ENCODE assay signal across 22 cellular contexts in genomic region chr5:58855851-58856739, GRCh38.
DNase-seq lines count a peak whose midpoint lies in the region; ATAC-seq and FAIRE-seq lines count a peak whose summit lies in the region.
"Had no signal": no experiment of that assay in that cellular context is flagged by ENCODE, and none has a peak within 500 bp of the region (broad histone marks: within the 10 kb centered on the region; RNA-seq: fewer than 3 reads in every experiment).

No MANE protein-coding gene starts in this region.

- peaks cover 4 to 9% (median 4%) of the 10 kb centered on the region in 3 donors for H3K27me3 Mint-ChIP-seq in immature natural killer cell (ENCODE audit: low read depth in 3 of 3)
- H3K27me3 Mint-ChIP-seq: type B pancreatic cell had no signal

- peak; percentile 73 for ATAC-seq in GM18870 (IDR thresholded peaks at IDR 0.05; ENCODE audit: unreplicated experiment)
- ATAC-seq in GM21717 (IDR thresholded peaks at IDR 0.05; ENCODE audit: unreplicated experiment), result peak; percentile 62
- peak; percentile 61 for ATAC-seq in HG03520 (IDR thresholded peaks at IDR 0.05; ENCODE audit: unreplicated experiment)
- no peak for ATAC-seq in activated naive CD4-positive, alpha-beta T cell treated with anti-CD3 and anti-CD28 coated beads, Interleukin-2, amount 50 U/mL, for 72 hours
- ATAC-seq: naive thymus-derived CD8-positive, alpha-beta T cell; SK-N-SH treated with all-trans-retinoic acid at 6 μM for 48 hours had no signal

- no peaks in the 10 kb centered on the region for H3K9me3 Mint-ChIP-seq in activated naive CD4-positive, alpha-beta T cell treated with anti-CD3 and anti-CD28 coated beads, Interleukin-2, amount 50 U/mL, for 72 hours
- peaks cover 0 to 2% (median 0%) of the 10 kb centered on the region in 6 donors for H3K9me3 Mint-ChIP-seq in immature natural killer cell
- H3K9me3 Mint-ChIP-seq: activated naive CD8-positive, alpha-beta T cell treated with anti-CD3 and anti-CD28 coated beads, Interleukin-2, amount 10 ng/mL, durations not matched to agents 7 days and 5 days; activated T-helper 1 cell treated with anti-CD3 and anti-CD28 coated beads, Interleukin-12 subunit alpha, Interleukin-12 subunit beta, Interleukin-2, Interleukin-4 antibody, amounts not matched to agents 30 ng/mL and 10 ng/mL and 1 ng/mL, durations not matched to agents 14 hours and 24 hours and 36 hours; naive thymus-derived CD8-positive, alpha-beta T cell; type B pancreatic cell had no signal

- no peaks in the 10 kb centered on the region for H3K36me3 Mint-ChIP-seq in activated naive CD4-positive, alpha-beta T cell treated with anti-CD3 and anti-CD28 coated beads, Interleukin-2, amount 50 U/mL, for 72 hours
- H3K36me3 Mint-ChIP-seq in immature natural killer cell, result no peaks in the 10 kb centered on the region
- H3K36me3 Mint-ChIP-seq: activated naive CD8-positive, alpha-beta T cell treated with anti-CD3 and anti-CD28 coated beads, Interleukin-2, amount 10 ng/mL, durations not matched to agents 7 days and 5 days; naive thymus-derived CD8-positive, alpha-beta T cell; type B pancreatic cell had no signal

- no peaks in the 10 kb centered on the region for H3K4me1 Mint-ChIP-seq in immature natural killer cell
- H3K4me1 Mint-ChIP-seq: activated naive CD8-positive, alpha-beta T cell treated with anti-CD3 and anti-CD28 coated beads, Interleukin-2, amount 10 ng/mL, durations not matched to agents 7 days and 5 days; naive thymus-derived CD8-positive, alpha-beta T cell had no signal

- H3K27ac Mint-ChIP-seq in activated naive CD4-positive, alpha-beta T cell treated with anti-CD3 and anti-CD28 coated beads, Interleukin-2, amount 50 U/mL, for 72 hours, result no peak overlapping the region
- no peak overlapping the region for H3K27ac Mint-ChIP-seq in immature natural killer cell
- H3K27ac Mint-ChIP-seq: activated naive CD8-positive, alpha-beta T cell treated with anti-CD3 and anti-CD28 coated beads, Interleukin-2, amount 10 ng/mL, durations not matched to agents 7 days and 5 days; activated T-helper 1 cell treated with anti-CD3 and anti-CD28 coated beads, Interleukin-12 subunit alpha, Interleukin-12 subunit beta, Interleukin-2, Interleukin-4 antibody, amounts not matched to agents 30 ng/mL and 10 ng/mL and 1 ng/mL, durations not matched to agents 14 hours and 24 hours and 36 hours; naive thymus-derived CD8-positive, alpha-beta T cell; type B pancreatic cell had no signal

- peak; percentile 92 for FAIRE-seq in islet of Langerhans (lab: Jason Lieb, UNC)
- FAIRE-seq: endothelial cell of umbilical vein had no signal

- H3K4me3 Mint-ChIP-seq in immature natural killer cell, result no peak overlapping the region
- H3K4me3 Mint-ChIP-seq: activated naive CD8-positive, alpha-beta T cell treated with anti-CD3 and anti-CD28 coated beads, Interleukin-2, amount 10 ng/mL, durations not matched to agents 7 days and 5 days; activated T-helper 1 cell treated with anti-CD3 and anti-CD28 coated beads, Interleukin-12 subunit alpha, Interleukin-12 subunit beta, Interleukin-2, Interleukin-4 antibody, amounts not matched to agents 30 ng/mL and 10 ng/mL and 1 ng/mL, durations not matched to agents 14 hours and 24 hours and 36 hours; naive thymus-derived CD8-positive, alpha-beta T cell; type B pancreatic cell had no signal

- DNase-seq in pons (ENCODE audit: low spot score) (no peak), NCI-H510A (lab: John Stamatoyannopoulos, UW) (no peak), immature natural killer cell (no peak)
- DNase-seq in activated naive CD4-positive, alpha-beta T cell treated with anti-CD3 and anti-CD28 coated beads, Interleukin-2, amount 50 U/mL, for 72 hours (ENCODE audit: low spot score in 2 of 2), result no peak
- DNase-seq: activated CD4-positive, alpha-beta T cell treated with anti-CD3 and anti-CD28 coated beads for 1 hour; activated naive CD8-positive, alpha-beta T cell treated with anti-CD3 and anti-CD28 coated beads, Interleukin-2, amount 10 ng/mL, durations not matched to agents 7 days and 5 days; foreskin fibroblast; naive thymus-derived CD8-positive, alpha-beta T cell; NCI-H187 treated with DMSO at 0.1 percent for 48 hours; NCI-H446; posterior cingulate gyrus; RPMI8226; stimulated activated naive CD4-positive, alpha-beta T cell; T-helper 9 cell had no signal

Comparison
In these comparisons a context has a peak if more than half of its experiments do, and no peak if none do; other contexts are left out.
1. ATAC-seq: peak in GM18870 (single experiment), GM21717 (single experiment) and HG03520 (single experiment); none in activated naive CD4-positive, alpha-beta T cell treated with anti-CD3 and anti-CD28 coated beads, Interleukin-2, amount 50 U/mL, for 72 hours (0 of 2).